ENCODE assay signal across 1 cellular context in genomic region chr1:171999756-172000155, GRCh38.
TF ChIP-seq lines count a peak whose summit lies in the region.

No MANE protein-coding gene starts in this region.

TF ChIP-seq in IMR-90, 13 proteins besides CTCF, POLR2A, EP300 and RAD21 (continued from another document):
- no peak for TF ChIP-seq NFE2L2 (IDR thresholded peaks at IDR 0.05; ENCODE audit: low read depth, low read length)
- no peak for TF ChIP-seq MAFK (IDR thresholded peaks at IDR 0.05; ENCODE audit: low read depth, low read length)
- no peak for TF ChIP-seq FOS (IDR thresholded peaks at IDR 0.05; ENCODE audit: low read depth, low read length)
- TF ChIP-seq CHD1 (IDR thresholded peaks at IDR 0.05; ENCODE audit: low read depth, low read length): no peak
- no peak for TF ChIP-seq MXI1 (IDR thresholded peaks at IDR 0.05; ENCODE audit: borderline replicate concordance, low read depth, low read length)
